Comparison of ENCODE assay signal across 19 cellular contexts in the genomic region with DNA sequence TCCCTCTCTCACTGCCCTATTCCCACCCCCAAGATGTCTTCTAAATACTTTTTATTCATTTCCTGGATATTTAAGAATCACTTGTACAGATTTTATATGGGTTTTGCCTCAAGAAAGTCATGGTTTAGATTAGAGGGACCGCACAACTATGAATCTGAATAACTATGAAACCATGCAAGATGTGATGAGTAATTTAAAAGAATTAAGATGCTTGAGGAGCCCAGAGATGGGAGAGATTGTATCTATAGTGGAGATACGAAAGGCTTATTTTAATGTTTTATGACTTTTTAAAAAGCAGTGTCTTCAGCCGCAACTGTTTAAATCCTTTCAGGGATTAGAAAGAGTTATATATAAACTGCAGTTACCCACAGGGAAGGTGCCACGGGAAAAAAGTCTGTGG.
DNase-seq lines count a peak whose midpoint lies in the region; ATAC-seq and TF ChIP-seq lines count a peak whose summit lies in the region.
"Had no signal": no experiment of that assay in that cellular context is flagged by ENCODE, and none has a peak within 500 bp of the region (broad histone marks: within the 10 kb centered on the region; RNA-seq: fewer than 3 reads in every experiment).

No MANE protein-coding gene starts in this region.

- peak overlapping the region in 2 of 3 donors; percentile 15 to 71 for H3K27ac Mint-ChIP-seq in IgD-negative memory B cell
- H3K27ac Mint-ChIP-seq: endodermal cell had no signal

- ATAC-seq in GM18907 (IDR thresholded peaks at IDR 0.05; ENCODE audit: unreplicated experiment) (peak; percentile 32), GM21423 (IDR thresholded peaks at IDR 0.05; ENCODE audit: unreplicated experiment) (no peak), HG02588 (IDR thresholded peaks at IDR 0.05; ENCODE audit: unreplicated experiment) (no peak), left ventricle myocardium superior (no peak), HG03280 (IDR thresholded peaks at IDR 0.05; ENCODE audit: unreplicated experiment) (no peak)
- ATAC-seq: A549; stimulated activated naive CD8-positive, alpha-beta T cell treated with anti-CD3 and anti-CD28 coated beads, Interleukin-15, Interleukin-2, amounts not matched to agents 100 U/mL and 50 U/mL, for 24 hours; upper lobe of right lung had no signal

- no peak for TF ChIP-seq CTCF in AG09309 (IDR thresholded peaks at IDR 0.05; ENCODE audit: control insufficient read depth, insufficient read depth, low read depth, low read length, missing control alignments)

- H3K4me3 ChIP-seq in AG09309 (ENCODE audit: control insufficient read depth, low read depth, low read length), result no peak overlapping the region
- H3K4me3 ChIP-seq: A549, upper lobe of right lung had no signal

- peaks cover 37 to 46% (median 42%) of the 10 kb centered on the region in 3 donors for H3K4me1 Mint-ChIP-seq in IgD-negative memory B cell

- intact Hi-C loops in left ventricle myocardium superior (cut with micrococcal nuclease), result no loop called here

- no peaks in the 10 kb centered on the region for H3K9me3 Mint-ChIP-seq in IgD-negative memory B cell
- H3K9me3 Mint-ChIP-seq: endodermal cell had no signal

- peaks cover 1% of the 10 kb centered on the region for H3K27me3 Mint-ChIP-seq in IgD-negative memory B cell

- H3K36me3 Mint-ChIP-seq in IgD-negative memory B cell, result no peaks in the 10 kb centered on the region

- peak overlapping the region in 2 of 4 donors; percentile 29 to 87 for H3K4me3 Mint-ChIP-seq in IgD-negative memory B cell
- H3K4me3 Mint-ChIP-seq: endodermal cell, neural crest cell had no signal

- peak; percentile 74 for DNase-seq in AG09309 (ENCODE audit: low read depth)
- DNase-seq in dedifferentiated amniotic fluid mesenchymal stem cell (ENCODE audit: extremely low spot score), result peak; percentile 73
- no peak for DNase-seq in left ventricle myocardium superior
- DNase-seq: activated CD4-positive, alpha-beta T cell treated with anti-CD3 and anti-CD28 coated beads for 48 hours; activated CD8-positive, alpha-beta memory T cell treated with anti-CD3 and anti-CD28 coated beads, Interleukin-2, amount 50 U/mL, for 4 hours; activated gamma-delta T cell; endodermal cell; hippocampal formation; NCI-H2107; NCI-H69; stimulated activated naive CD8-positive, alpha-beta T cell treated with anti-CD3 and anti-CD28 coated beads, Interleukin-15, Interleukin-2, amounts not matched to agents 100 U/mL and 50 U/mL, for 24 hours; upper lobe of right lung had no signal
